8 cellular contexts compared by ENCODE assay signal in genomic region chr3:186821429-186822367, GRCh38. TPM values are rescaled to one million over a fixed set of nuclear protein-coding genes. Genes with fewer than 3 reads are reported as not detected.
DNase-seq lines count a peak whose midpoint lies in the region; ATAC-seq and TF ChIP-seq lines count a peak whose summit lies in the region.

No MANE protein-coding gene starts in this region.

- peak overlapping the region; percentile 55 for H3K27ac ChIP-seq in mesenchymal stem cell (ENCODE audit: low read length, poor library complexity, severe bottlenecking)

- no peak for ATAC-seq in HG02973 (IDR thresholded peaks at IDR 0.05; ENCODE audit: unreplicated experiment)

- peak overlapping the region; percentile 84 for H3K9ac ChIP-seq in mesenchymal stem cell (ENCODE audit: low read length)

- H2BK15ac ChIP-seq in mesenchymal stem cell (ENCODE audit: low read depth, poor library complexity, severe bottlenecking), result no peak overlapping the region

- peak; percentile 67 for TF ChIP-seq CTCF in BJ (IDR thresholded peaks at IDR 0.05; ENCODE audit: insufficient read depth, low read depth, low read length)

- H3K4me1 ChIP-seq in mesenchymal stem cell (ENCODE audit: control insufficient read depth, insufficient read depth, low read depth, low read length), result peaks cover 30% of the 10 kb centered on the region

- H2AK5ac ChIP-seq in mesenchymal stem cell (ENCODE audit: low read length, severe bottlenecking), result no peak overlapping the region

- H3K4me2 ChIP-seq in mesenchymal stem cell (ENCODE audit: low read length, poor library complexity, severe bottlenecking), result peak overlapping the region; percentile 57

- H2BK120ac ChIP-seq in mesenchymal stem cell (ENCODE audit: low read depth, low read length), result no peak overlapping the region

- no peak overlapping the region for H3K4me3 ChIP-seq in BJ (ENCODE audit: low read depth, low read length)
- no peak overlapping the region for H3K4me3 ChIP-seq in H7 (ENCODE audit: insufficient read depth, low read depth, low read length)
- peak overlapping the region in 1 of 2 experiments; percentile 40 for H3K4me3 ChIP-seq in mesenchymal stem cell (ENCODE audit: insufficient read depth in 1 of 2, low read depth in 1 of 2, low read length in 2 of 2)

- no peak overlapping the region for H3K14ac ChIP-seq in mesenchymal stem cell (ENCODE audit: low read length in 2 of 2)

- H2BK12ac ChIP-seq in mesenchymal stem cell (ENCODE audit: low read length in 2 of 2), result no peak overlapping the region

- no peaks in the 10 kb centered on the region for H3K79me1 ChIP-seq in mesenchymal stem cell (replicated peaks; ENCODE audit: low read length, poor library complexity, severe bottlenecking)

- H3K4ac ChIP-seq in mesenchymal stem cell (ENCODE audit: low read depth in 1 of 2, low read length in 2 of 2), result no peak overlapping the region

- no peak for DNase-seq in BJ (ENCODE audit: low read depth)
- DNase-seq in H7, result peak; percentile 53
- DNase-seq in NCI-H748 (lab: John Stamatoyannopoulos, UW; ENCODE audit: unreplicated experiment), result peak; percentile 48
- peak; percentile 33 for DNase-seq in central memory CD4-positive, alpha-beta T cell
- DNase-seq in mesenchymal stem cell, result peak; percentile 60
- no peak for DNase-seq in stimulated activated CD4-positive, alpha-beta T cell treated with anti-CD3 and anti-CD28 coated beads, Interleukin-1b, Interleukin-23, amount 100 ng/mL, for 48 hours
- no peak for DNase-seq in islet precursor cell

- H3K9me3 ChIP-seq in mesenchymal stem cell (ENCODE audit: control insufficient read depth, low read length), result no peaks in the 10 kb centered on the region

- POLR2A ChIA-PET in BJ (lab: Charles Lee), result no interaction called here

- CTCF ChIA-PET in BJ (lab: Yijun Ruan, JAX), result interaction anchor here (0.5 to 8.4 kb wide), 19 partner anchors 13 to 858 kb away, joined by 3 to 196 read pairs (median 3); partner anchors contain the start of gene AHSG

- no peak overlapping the region for H2BK5ac ChIP-seq in mesenchymal stem cell (ENCODE audit: low read depth, low read length, poor library complexity, severe bottlenecking)

- H3K18ac ChIP-seq in mesenchymal stem cell (ENCODE audit: low read depth in 1 of 2, low read length in 2 of 2), result no peak overlapping the region

- H3K27me3 ChIP-seq in BJ (ENCODE audit: control insufficient read depth, insufficient read depth, low read length) (no peaks in the 10 kb centered on the region), H7 (ENCODE audit: control insufficient read depth, insufficient read depth, low read length) (peaks cover 22% of the 10 kb centered on the region), mesenchymal stem cell (ENCODE audit: control insufficient read depth in 1 of 2, insufficient read depth in 1 of 2, low read length in 2 of 2) (no peaks in the 10 kb centered on the region)

- H4K91ac ChIP-seq in mesenchymal stem cell (ENCODE audit: low read length), result no peak overlapping the region

- no peaks in the 10 kb centered on the region for H3K36me3 ChIP-seq in BJ (ENCODE audit: control insufficient read depth, insufficient read depth, low read length)
- H3K36me3 ChIP-seq in H7 (replicated peaks; ENCODE audit: control insufficient read depth, insufficient read depth, low read length), result no peaks in the 10 kb centered on the region
- no peaks in the 10 kb centered on the region for H3K36me3 ChIP-seq in mesenchymal stem cell (ENCODE audit: control insufficient read depth in 1 of 2, insufficient read depth in 2 of 2, low read depth in 1 of 2, low read length in 2 of 2)

- 52% methylated on average over 5 of the region's 10 CpGs for WGBS in mesenchymal stem cell

- no peak overlapping the region for H3K23ac ChIP-seq in mesenchymal stem cell (ENCODE audit: low read length in 2 of 2)

- peak overlapping the region; percentile 84 for H4K8ac ChIP-seq in mesenchymal stem cell (ENCODE audit: low read length)

- no peak overlapping the region for H2AFZ ChIP-seq in mesenchymal stem cell (ENCODE audit: low read depth, low read length)

RNA-seq across cellular contexts. Expression of gene RFC4, which starts 15.4 kb away (rescaled TPM):
- polyA plus RNA-seq in BJ (2011; rRNA removed), result 6.9 and 8.5 TPM in 2 replicates
- 2.8 and 4.0 TPM in 2 replicates for polyA minus RNA-seq in BJ (2011; rRNA and poly(A)+ RNA removed)
- total RNA-seq in H7 (2014; rRNA removed; shearing (Covaris generic)), result 105 and 131 TPM in 2 replicates
- 11.5 TPM for polyA plus RNA-seq in mesenchymal stem cell (2013, experiment 1 of 2)
- 11.5 TPM for polyA plus RNA-seq in mesenchymal stem cell (2013, experiment 2 of 2)

RNA-seq across cellular contexts. Expression of gene ADIPOQ, which starts 20.8 kb away (rescaled TPM):
- not detected in 2 replicates for polyA plus RNA-seq in BJ (2011; rRNA removed)
- not detected in 2 replicates for polyA minus RNA-seq in BJ (2011; rRNA and poly(A)+ RNA removed)
- not detected in 2 replicates for total RNA-seq in H7 (2014; rRNA removed; shearing (Covaris generic))
- polyA plus RNA-seq in mesenchymal stem cell (2013, experiment 1 of 2), result not detected
- not detected for polyA plus RNA-seq in mesenchymal stem cell (2013, experiment 2 of 2)

RNA-seq across cellular contexts. Expression of gene EIF4A2, which starts 38.3 kb away (rescaled TPM):
- polyA plus RNA-seq in BJ (2011; rRNA removed), result 210 and 511 TPM in 2 replicates
- polyA minus RNA-seq in BJ (2011; rRNA and poly(A)+ RNA removed), result 120 and 163 TPM in 2 replicates
- total RNA-seq in H7 (2014; rRNA removed; shearing (Covaris generic)), result 523 and 819 TPM in 2 replicates
- polyA plus RNA-seq in mesenchymal stem cell (2013, experiment 1 of 2), result 133 TPM
- 135 TPM for polyA plus RNA-seq in mesenchymal stem cell (2013, experiment 2 of 2)

Comparison
In these comparisons a context has a peak if more than half of its experiments do, and no peak if none do; other contexts are left out.
1. DNase-seq: peak in H7 (single experiment), NCI-H748 (single experiment), central memory CD4-positive, alpha-beta T cell (single experiment) and mesenchymal stem cell (single experiment); none in BJ (single experiment), stimulated activated CD4-positive, alpha-beta T cell treated with anti-CD3 and anti-CD28 coated beads, Interleukin-1b, Interleukin-23, amount 100 ng/mL, for 48 hours (single experiment) and islet precursor cell (single experiment).